In genomic region chr18:7105943-7106342, GRCh38 we compare ENCODE assay signal across 19 cellular contexts. TPM values are rescaled to one million over a fixed set of nuclear protein-coding genes. Genes with fewer than 3 reads are reported as not detected.
DNase-seq lines count a peak whose midpoint lies in the region; ATAC-seq, FAIRE-seq and TF ChIP-seq lines count a peak whose summit lies in the region.
"Had no signal": no experiment of that assay in that cellular context is flagged by ENCODE, and none has a peak within 500 bp of the region (broad histone marks: within the 10 kb centered on the region; RNA-seq: fewer than 3 reads in every experiment).

No MANE protein-coding gene starts in this region.

- H3K27me3 ChIP-seq in K562 (ENCODE audit: control insufficient read depth in 2 of 2, insufficient read depth in 2 of 2, low read length in 2 of 2) (peaks cover 5 to 15% of the 10 kb centered on the region in 2 experiments; a peak in 3 of 5 replicates), osteoblast (ENCODE audit: insufficient read depth, low read length) (no peaks in the 10 kb centered on the region)

- H3K9me3 ChIP-seq in HEK293 (ENCODE audit: control insufficient read depth, insufficient read depth, low read depth, low read length) = no peaks in the 10 kb centered on the region
- H3K9me3 ChIP-seq in K562 (replicated peaks; ENCODE audit: control insufficient read depth, insufficient read depth, low read depth, low read length) = no peaks in the 10 kb centered on the region
- H3K9me3 ChIP-seq in osteoblast (ENCODE audit: low read depth, low read length) = no peaks in the 10 kb centered on the region
- H3K9me3 ChIP-seq: Caco-2 had no signal

- H3K27ac Mint-ChIP-seq in HFFc6 = no peak overlapping the region
- H3K27ac Mint-ChIP-seq: CD4-positive, alpha-beta T cell had no signal

- DNase-seq in K562 (ENCODE audit: extremely low read depth in 1 of 4, low spot score in 3 of 4) (no peak), osteoblast (ENCODE audit: insufficient read length, low spot score, missing footprints) (peak; percentile 75), HFFc6 (no peak), NCI-H526 (lab: John Stamatoyannopoulos, UW) (no peak)
- DNase-seq: ACHN; Caco-2; CD4-positive, alpha-beta T cell; GDM1; H9 had no signal

- no peaks in the 10 kb centered on the region for H3K4me1 ChIP-seq in HEK293 (ENCODE audit: control insufficient read depth, insufficient read depth, low read length)
- no peaks in the 10 kb centered on the region for H3K4me1 ChIP-seq in K562 (replicated peaks in 1 of 2; ENCODE audit: control insufficient read depth in 2 of 2, insufficient read depth in 2 of 2, low read length in 2 of 2)
- H3K4me1 ChIP-seq in osteoblast (ENCODE audit: insufficient read depth, low read length) = no peaks in the 10 kb centered on the region

- no peaks in the 10 kb centered on the region for H3K4me1 Mint-ChIP-seq in HFFc6 (ENCODE audit: low read depth)

- H3K36me3 Mint-ChIP-seq in HFFc6 (ENCODE audit: low read depth) = no peaks in the 10 kb centered on the region; the same call in 1 of the 2 replicates

- no peaks in the 10 kb centered on the region for H3K9me1 ChIP-seq in K562 (ENCODE audit: control insufficient read depth, insufficient read depth, low read length)

- H3K36me3 ChIP-seq in HEK293 (ENCODE audit: control insufficient read depth in 2 of 2, insufficient read depth in 1 of 2, low read length in 2 of 2) (no peaks in the 10 kb centered on the region), K562 (ENCODE audit: control insufficient read depth, insufficient read depth, low read length) (no peaks in the 10 kb centered on the region), osteoblast (ENCODE audit: insufficient read depth, low read length) (no peaks in the 10 kb centered on the region)

- H3K27me3 Mint-ChIP-seq in HFFc6 (ENCODE audit: insufficient read depth) = peaks cover 9% of the 10 kb centered on the region

- 3% methylated on average over 5 of the region's 5 CpGs for WGBS in K562 (ENCODE audit: insufficient coverage, low coverage, missing lambda C conversion rate)

- CTCF ChIA-PET in HEK293 (lab: Yijun Ruan, JAX) (no interaction called here), K562 (lab: Yijun Ruan, JAX; ENCODE audit: low intra/inter-chr PET ratio) (no interaction called here)

- TF ChIP-seq CTCF in HEK293 (tag by site-specific recombination; IDR thresholded peaks at IDR 0.05) = no peak
- no peak for TF ChIP-seq CTCF in K562 (IDR thresholded peaks at IDR 0.05 in 2 of 3, conservative IDR thresholded peaks at IDR 0.05 in 1 of 3; ENCODE audit: insufficient read depth in 2 of 3, low read depth in 1 of 3, low read length in 3 of 3)
- TF ChIP-seq CTCF in osteoblast (IDR thresholded peaks at IDR 0.05; ENCODE audit: extremely low read depth, low read depth, low read length) = no peak
- TF ChIP-seq CTCF in HFFc6 (IDR thresholded peaks at IDR 0.05) = no peak

- no peak overlapping the region for H3K9ac ChIP-seq in K562 (ENCODE audit: insufficient read depth in 1 of 2, low read depth in 2 of 2, low read length in 2 of 2)
- H3K9ac ChIP-seq: KMS-11 had no signal

- ATAC-seq in K562 = no peak
- no peak for ATAC-seq in GM19467 (IDR thresholded peaks at IDR 0.05; ENCODE audit: unreplicated experiment)
- ATAC-seq: HepG2 had no signal

- no peak overlapping the region for H2AFZ ChIP-seq in K562 (ENCODE audit: low read depth, low read length)
- H2AFZ ChIP-seq in osteoblast (ENCODE audit: low read length) = no peak overlapping the region

- no peak overlapping the region for H3K4me3 ChIP-seq in HEK293 (ENCODE audit: low read depth, low read length)
- no peak overlapping the region for H3K4me3 ChIP-seq in K562
- H3K4me3 ChIP-seq in osteoblast (ENCODE audit: insufficient read depth, low read length) = no peak overlapping the region

- H3K9me3 Mint-ChIP-seq in HFFc6 = peaks cover 5% of the 10 kb centered on the region
- H3K9me3 Mint-ChIP-seq: H9 had no signal

- no TSS peak for BruUV-seq in K562 (replicated peaks; lab: Mats Ljungman, UMichigan)

- FAIRE-seq in K562 (lab: Jason Lieb, UNC) = peak; percentile 44
- FAIRE-seq: A204.1, D721Med, GM12892, GM18507, H1, HepG2 had no signal

- H3K4me2 ChIP-seq in K562 (ENCODE audit: insufficient read depth, low read length) = no peak overlapping the region
- H3K4me2 ChIP-seq in osteoblast (ENCODE audit: insufficient read depth, low read length) = no peak overlapping the region
- H3K4me2 ChIP-seq: KMS-11 had no signal

- H3K27ac ChIP-seq in HEK293 (ENCODE audit: extremely low read depth, low read depth, low read length) = no peak overlapping the region
- H3K27ac ChIP-seq in K562 (ENCODE audit: extremely low read depth, low read depth, low read length) = no peak overlapping the region
- H3K27ac ChIP-seq in osteoblast (ENCODE audit: low read depth, low read length) = no peak overlapping the region
- H3K27ac ChIP-seq: C4-2B, KMS-11 had no signal

- H4K20me1 ChIP-seq in K562 (replicated peaks; ENCODE audit: control insufficient read depth, insufficient read depth, low read length) = no peaks in the 10 kb centered on the region
- no peaks in the 10 kb centered on the region for H4K20me1 ChIP-seq in osteoblast (ENCODE audit: insufficient read depth, low read length)

- TF ChIP-seq EP300 in K562 (IDR thresholded peaks at IDR 0.05; ENCODE audit: low read length) = no peak

- POLR2A ChIA-PET in HEK293 (lab: Yijun Ruan, JAX) (no interaction called here), K562 (lab: Yijun Ruan, JAX) (no interaction called here)

- TF ChIP-seq RAD21 in K562 (CRISPR knock-in tag; conservative IDR thresholded peaks at IDR 0.05 in 1 of 2, IDR thresholded peaks at IDR 0.05 in 1 of 2) = no peak

- no peak overlapping the region for H3K4me3 Mint-ChIP-seq in HFFc6
- H3K4me3 Mint-ChIP-seq: CD4-positive, alpha-beta T cell; H9 had no signal

- TF ChIP-seq POLR2A in K562 (conservative IDR thresholded peaks at IDR 0.05) = no peak

- intact Hi-C loops in K562 (cut with micrococcal nuclease) = no loop called here

- in situ Hi-C loops in K562 (cut with MboI) = no loop called here

- no peaks in the 10 kb centered on the region for H3K79me2 ChIP-seq in K562 (ENCODE audit: control insufficient read depth, insufficient read depth, low read length)
- no peaks in the 10 kb centered on the region for H3K79me2 ChIP-seq in osteoblast (ENCODE audit: insufficient read depth, low read length)

TF ChIP-seq in HEK293, 187 proteins besides CTCF, POLR2A, EP300 and RAD21:
- TF ChIP-seq ZNF121 (tag by site-specific recombination; IDR thresholded peaks at IDR 0.05) (no peak), ZFHX2 (tag by site-specific recombination; conservative IDR thresholded peaks at IDR 0.05) (peak; percentile 44; the same call in 1 of the 2 replicates)

TF ChIP-seq in K562, 482 proteins besides CTCF, POLR2A, EP300 and RAD21 (continues in another document):
- no peak for TF ChIP-seq ZNF740 (CRISPR knock-in tag; IDR thresholded peaks at IDR 0.05)
- TF ChIP-seq ZNF740 (tag; IDR thresholded peaks at IDR 0.05) = no peak
- no peak for TF ChIP-seq STAT5A (IDR thresholded peaks at IDR 0.05; ENCODE audit: borderline replicate concordance, low read length)
- no peak for TF ChIP-seq TRIM24 (IDR thresholded peaks at IDR 0.05)
- no peak for TF ChIP-seq NCOA6 (IDR thresholded peaks at IDR 0.05)
- no peak for TF ChIP-seq DIDO1 (tag; IDR thresholded peaks at IDR 0.05; ENCODE audit: low read depth)
- TF ChIP-seq ZNF639 (CRISPR knock-in tag; conservative IDR thresholded peaks at IDR 0.05 in 1 of 2, IDR thresholded peaks at IDR 0.05 in 1 of 2) = no peak
- TF ChIP-seq HDGF (IDR thresholded peaks at IDR 0.05) = no peak
- TF ChIP-seq PHF8 (IDR thresholded peaks at IDR 0.05; ENCODE audit: borderline replicate concordance, low read length) = no peak
- no peak for TF ChIP-seq ZNF224 (CRISPR knock-in tag; IDR thresholded peaks at IDR 0.05)
- TF ChIP-seq ZBTB7A (IDR thresholded peaks at IDR 0.05; ENCODE audit: borderline replicate concordance, control insufficient read depth, low read depth, low read length) = no peak

RNA-seq across cellular contexts. Expression of gene LAMA1, which starts 11.7 kb away (rescaled TPM):
- not detected in 2 replicates for total RNA-seq in K562 (2011; cell fraction: chromatin; rRNA removed; ENCODE audit: low replicate concordance)
- not detected in 2 replicates for total RNA-seq in K562 (2011; cell fraction: nucleolus; rRNA removed)
- not detected in 2 replicates for total RNA-seq in K562 (2011; cell fraction: nucleoplasm; rRNA removed)
- total RNA-seq in K562 (2014; rRNA removed) (not detected in 2 replicates), K562 (2014; rRNA removed; fragmentation: Illumina TruSeq; extraction: Trizol) (not detected in 2 replicates), K562 (2015; rRNA removed; fragmentation: Illumina TruSeq; extraction: Trizol) (not detected in 2 replicates), K562 (2021) (0.04 and 0.18 TPM in 2 replicates), osteoblast (8.3 and 11.2 TPM in 2 replicates)
- polyA plus RNA-seq in K562 (2011; rRNA removed) (not detected in 2 replicates), K562 (2014; fragmentation: Illumina TruSeq; extraction: Trizol) (not detected in 2 replicates), K562 (2014; fragmentation: Nextera tagmentation; extraction: Ambion mirVana) (not detected), K562 (2014; rRNA removed) (not detected in 2 replicates)
- polyA plus RNA-seq in K562 (2011; cell fraction: cytosol; rRNA removed) = not detected in 2 replicates
- 0.01 and 0.06 TPM in 2 replicates for polyA plus RNA-seq in K562 (2011; cell fraction: nucleus; rRNA removed)
- polyA plus RNA-seq in K562 (2012) = not detected in 2 replicates
- polyA minus RNA-seq in K562 (2011; rRNA and poly(A)+ RNA removed) = 0.03 TPM in 1 of 2 replicates, not detected in the other
- 0.57 and 1.1 TPM in 2 replicates for polyA minus RNA-seq in K562 (2011; cell fraction: cytosol; rRNA and poly(A)+ RNA removed)
- polyA minus RNA-seq in K562 (2011; cell fraction: nucleus; rRNA and poly(A)+ RNA removed) = 0.11 and 0.13 TPM in 2 replicates
- 1 to 10 TPM in 2 of 6 experiments, under 1 TPM in 4; 0.12 to 1.5 (median 0.16) TPM for total RNA-seq in HFFc6 (2021; fragmentation: NEBNext Ultra II Directional; extraction: Animal tissue kit (Norgen Biotek cat#: 25700))
- total RNA-seq: CD4-positive, alpha-beta T cell had no signal
